Comparison of ENCODE assay signal across 13 cellular contexts in genomic region chr11:73219396-73220285, GRCh38. TPM values are rescaled to one million over a fixed set of nuclear protein-coding genes. Genes with fewer than 3 reads are reported as not detected.
DNase-seq lines count a peak whose midpoint lies in the region; ATAC-seq and TF ChIP-seq lines count a peak whose summit lies in the region.
"Had no signal": no experiment of that assay in that cellular context is flagged by ENCODE, and none has a peak within 500 bp of the region (broad histone marks: within the 10 kb centered on the region; RNA-seq: fewer than 3 reads in every experiment).

No MANE protein-coding gene starts in this region.

- peaks cover 4% of the 10 kb centered on the region for H3K9me3 Mint-ChIP-seq in glutamatergic neuron (ENCODE audit: unreplicated experiment)

- intact Hi-C loops in psoas muscle (cut with DNase I), result loop anchor here (2.0 kb wide), 1 partner anchor 15 kb away; no protein-coding TSS in a partner anchor

- no peaks in the 10 kb centered on the region for H3K4me1 ChIP-seq in RWPE2 (ENCODE audit: insufficient read depth, poor library complexity, severe bottlenecking)
- peaks cover 63% of the 10 kb centered on the region for H3K4me1 ChIP-seq in psoas muscle

- H3K36me3 Mint-ChIP-seq in glutamatergic neuron (ENCODE audit: unreplicated experiment), result no peaks in the 10 kb centered on the region

- H3K9me3 ChIP-seq in RWPE2 (ENCODE audit: severe bottlenecking) (no peaks in the 10 kb centered on the region), psoas muscle (no peaks in the 10 kb centered on the region)
- H3K9me3 ChIP-seq: ascending aorta had no signal

- in situ Hi-C loops in GM13977 (cut with MboI; ENCODE audit: low pct_unique_long_range_greater_than_20kb, low sequenced_read_pairs, unreplicated experiment), result no loop called here

- H3K27me3 ChIP-seq in RWPE2 (ENCODE audit: insufficient read depth, poor library complexity, severe bottlenecking) (no peaks in the 10 kb centered on the region), psoas muscle (ENCODE audit: insufficient read depth in 3 of 3, low read length in 2 of 3) (no peaks in the 10 kb centered on the region)
- H3K27me3 ChIP-seq: ascending aorta had no signal

- DNase-seq in GM13977 (ENCODE audit: low spot score) (peak; percentile 9), RWPE2 (ENCODE audit: low spot score) (peak; percentile 39), glutamatergic neuron (no peak), psoas muscle (no peak), RPMI8226 (no peak), SIG-M5 (lab: John Stamatoyannopoulos, UW) (no peak)
- DNase-seq: effector memory CD4-positive, alpha-beta T cell; small intestine had no signal

- H3K4me3 ChIP-seq in RWPE2 (ENCODE audit: severe bottlenecking) (no peak overlapping the region), psoas muscle (peak overlapping the region; percentile 82)

- no peak overlapping the region for H3K27ac Mint-ChIP-seq in glutamatergic neuron (ENCODE audit: unreplicated experiment)

- TF ChIP-seq CTCF in GM13977 (IDR thresholded peaks at IDR 0.05; ENCODE audit: extremely low read depth, insufficient read depth, missing control alignments), result no peak
- no peak for TF ChIP-seq CTCF in RWPE2 (IDR thresholded peaks at IDR 0.05; ENCODE audit: poor library complexity, severe bottlenecking)
- TF ChIP-seq CTCF in glutamatergic neuron (IDR thresholded peaks at IDR 0.05; ENCODE audit: partially characterized antibody, unreplicated experiment), result no peak
- no peak for TF ChIP-seq CTCF in psoas muscle (IDR thresholded peaks at IDR 0.05)

- no peaks in the 10 kb centered on the region for H3K4me1 Mint-ChIP-seq in glutamatergic neuron (ENCODE audit: low read depth, unreplicated experiment)

- H3K36me3 ChIP-seq in RWPE2 (ENCODE audit: low read depth) (no peaks in the 10 kb centered on the region), psoas muscle (ENCODE audit: insufficient read depth in 1 of 2, low read depth in 1 of 2) (peaks cover 0 to 10% of the 10 kb centered on the region in 2 donors)
- H3K36me3 ChIP-seq: ascending aorta had no signal

- H3K27me3 Mint-ChIP-seq in glutamatergic neuron (ENCODE audit: unreplicated experiment), result peaks cover 13% of the 10 kb centered on the region

- WGBS in psoas muscle, 3 donors, result 51 to 88% (median 53%) methylated on average over 5 to 6 of the region's 6 CpGs

- peak overlapping the region; percentile 37 for H3K4me3 Mint-ChIP-seq in glutamatergic neuron (ENCODE audit: unreplicated experiment)

- ATAC-seq in RWPE2 (ENCODE audit: low read depth), result no peak
- ATAC-seq in psoas muscle, result no peak
- no peak for ATAC-seq in GM18520 (IDR thresholded peaks at IDR 0.05; ENCODE audit: unreplicated experiment)
- no peak for ATAC-seq in HG03045 (IDR thresholded peaks at IDR 0.05; ENCODE audit: unreplicated experiment)
- ATAC-seq: activated CD4-positive, CD25-positive, alpha-beta regulatory T cell treated with anti-CD3 and anti-CD28 coated beads, Interleukin-2, amount 50 U/mL, for 24 hours had no signal

- H3K27ac ChIP-seq in RWPE2 (ENCODE audit: poor library complexity, severe bottlenecking) (no peak overlapping the region), psoas muscle (peak overlapping the region; percentile 95)
- H3K27ac ChIP-seq: ascending aorta had no signal

RNA-seq across cellular contexts. Expression of gene P2RY2, which starts 1.6 kb away (rescaled TPM):
- 0.69 TPM for total RNA-seq in glutamatergic neuron (ENCODE audit: unreplicated experiment)
- 10 to 100 TPM; 18.7 to 90.9 (median 43.8) TPM for total RNA-seq in psoas muscle
- 10 to 100 TPM; 43.8 to 50.9 (median 44.9) TPM for polyA plus RNA-seq in psoas muscle

RNA-seq across cellular contexts. Expression of gene P2RY6, which starts 52.5 kb away (rescaled TPM):
- total RNA-seq in glutamatergic neuron (ENCODE audit: unreplicated experiment), result not detected
- total RNA-seq in psoas muscle, result 1 to 10 TPM in 3 of 4 donors, under 1 TPM in 1; 0.96 to 2.5 (median 1.5) TPM
- 1 to 10 TPM in 2 of 3 donors, under 1 TPM in 1; 0.59 to 1.6 (median 1.2) TPM for polyA plus RNA-seq in psoas muscle
- total RNA-seq: HT-29 had no signal

Comparison
In these comparisons a context has a peak if more than half of its experiments do, and no peak if none do; other contexts are left out.
1. DNase-seq: peak in GM13977 (single experiment) and RWPE2 (single experiment); none in glutamatergic neuron (single experiment), psoas muscle (0 of 2), RPMI8226 (single experiment) and SIG-M5 (single experiment).
2. RNA of gene P2RY2, which starts 1.6 kb away (total RNA-seq): 18.7 to 90.9 TPM in psoas muscle; 0.69 TPM in glutamatergic neuron (single experiment); every median in the first group is over 10 times any median in the second.